Comparison of ENCODE assay signal across 35 cellular contexts in the genomic region with DNA sequence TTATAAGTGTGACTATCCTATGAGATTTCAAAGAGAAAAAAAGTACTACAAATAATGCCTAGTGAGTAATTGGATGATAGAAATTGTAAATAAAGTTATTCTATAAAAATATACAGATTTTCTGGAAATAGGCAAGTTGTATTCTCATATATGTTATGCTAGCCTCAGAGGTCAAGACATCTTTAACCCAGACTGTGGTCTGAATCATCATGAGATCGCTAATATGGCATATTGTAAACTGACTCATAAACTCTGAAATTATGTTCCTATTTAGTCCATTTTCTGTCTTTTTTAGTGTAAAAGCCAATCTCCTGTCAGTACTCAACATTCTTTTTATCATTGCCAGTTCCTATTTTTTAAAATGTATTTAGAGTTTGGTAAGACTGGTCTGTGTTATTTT. TPM values are rescaled to one million over a fixed set of nuclear protein-coding genes. Genes with fewer than 3 reads are reported as not detected.
A peak's percentile ranks its signal among the peaks of the same experiment; 100 is the strongest.
DNase-seq lines count a peak whose midpoint lies in the region; ATAC-seq, FAIRE-seq and TF ChIP-seq lines count a peak whose summit lies in the region.
"Had no signal": no experiment of that assay in that cellular context is flagged by ENCODE, and none has a peak within 500 bp of the region (broad histone marks: within the 10 kb centered on the region; RNA-seq: fewer than 3 reads in every experiment).

No MANE protein-coding gene starts in this region.

- peak; percentile 76 for FAIRE-seq in H54 (lab: Jason Lieb, UNC)
- FAIRE-seq: HTR-8/SVneo, keratinocyte had no signal

- H3K4me1 ChIP-seq in mesenchymal stem cell (ENCODE audit: control insufficient read depth, insufficient read depth, low read depth, low read length), result no peaks in the 10 kb centered on the region
- H3K4me1 ChIP-seq: adrenal gland, breast epithelium, Caco-2, colonic mucosa, uterus had no signal

- no peak overlapping the region for H3K27ac Mint-ChIP-seq in T-cell
- H3K27ac Mint-ChIP-seq: activated CD4-positive, alpha-beta T cell treated with anti-CD3 and anti-CD28 coated beads, Interleukin-2, amount 10 ng/mL, durations not matched to agents 24 days and 14 days; effector memory CD8-positive, alpha-beta T cell; GM23338; natural killer cell; stimulated activated naive CD8-positive, alpha-beta T cell treated with anti-CD3 and anti-CD28 coated beads, Interleukin-15, Interleukin-2, amounts not matched to agents 100 ng/mL and 50 ng/mL, for 24 hours had no signal

- H3K4me2 ChIP-seq in mesenchymal stem cell (ENCODE audit: low read length, poor library complexity, severe bottlenecking), result no peak overlapping the region
- H3K4me2 ChIP-seq: GM23338 had no signal

- no peak overlapping the region for H3K9ac ChIP-seq in mesenchymal stem cell (ENCODE audit: low read length)

- no peak overlapping the region for H2BK12ac ChIP-seq in mesenchymal stem cell (ENCODE audit: low read length in 2 of 2)

- peaks cover 4% of the 10 kb centered on the region for H3K36me3 Mint-ChIP-seq in T-cell
- H3K36me3 Mint-ChIP-seq: natural killer cell had no signal

- H2AK5ac ChIP-seq in mesenchymal stem cell (ENCODE audit: low read length, severe bottlenecking), result no peak overlapping the region

- POLR2A ChIA-PET in RWPE1 (lab: Yijun Ruan, JAX; ENCODE audit: low non-redundant PET) (no interaction called here), T-cell (lab: Charles Lee) (no interaction called here)

- no peak for DNase-seq in H54 (ENCODE audit: insufficient read length, low spot score)
- DNase-seq in RPMI7951 (ENCODE audit: low read depth), result peak; percentile 6
- peak; percentile 22 for DNase-seq in dermis blood vessel endothelial cell
- peak; percentile 27 for DNase-seq in mesenchymal stem cell
- DNase-seq in activated CD4-positive, alpha-beta T cell treated with anti-CD3 and anti-CD28 coated beads, Interleukin-2, amount 50 U/mL, for 1 hour, result no peak
- no peak for DNase-seq in RWPE1 (ENCODE audit: low spot score)
- no peak for DNase-seq in stimulated activated CD4-positive, alpha-beta T cell treated with anti-CD3 and anti-CD28 coated beads, Interleukin-12 subunit alpha, Interleukin-12 subunit beta, amount 100 ng/mL, for 4 hours
- DNase-seq in T-cell, result no peak
- DNase-seq: activated CD4-positive, alpha-beta T cell treated with anti-CD3 and anti-CD28 coated beads, Interleukin-2, amount 10 ng/mL, durations not matched to agents 24 days and 14 days; activated naive CD4-positive, alpha-beta T cell treated with Interleukin-2 at 50 U/mL for 16 hours; activated T-cell treated with anti-CD3 and anti-CD28 coated beads, Interleukin-2, amount 50 U/mL, for 48 hours; adrenal gland; Caco-2; colonic mucosa; DMS79 treated with DMSO at 0.1 percent for 48 hours; effector memory CD8-positive, alpha-beta T cell; glutamatergic neuron; KBM-7; natural killer cell; NCI-H1417 treated with DMSO at 0.1 percent for 48 hours; NCI-H2081 treated with DMSO at 0.1 percent for 48 hours; NCI-H345; NCI-H748 treated with DMSO at 0.1 percent for 48 hours; occipital lobe; T-helper 9 cell; uterus; WERI-Rb-1 had no signal

- no peak overlapping the region for H4K8ac ChIP-seq in mesenchymal stem cell (ENCODE audit: low read length)

- no peaks in the 10 kb centered on the region for H3K4me1 Mint-ChIP-seq in T-cell
- H3K4me1 Mint-ChIP-seq: activated CD4-positive, alpha-beta T cell treated with anti-CD3 and anti-CD28 coated beads, Interleukin-2, amount 10 ng/mL, durations not matched to agents 24 days and 14 days; natural killer cell had no signal

- no peak overlapping the region for H3K18ac ChIP-seq in mesenchymal stem cell (ENCODE audit: low read depth in 1 of 2, low read length in 2 of 2)

- no peak overlapping the region for H2AFZ ChIP-seq in mesenchymal stem cell (ENCODE audit: low read depth, low read length)
- H2AFZ ChIP-seq: GM23338 had no signal

- CTCF ChIA-PET in RWPE1 (lab: Yijun Ruan, JAX) (interaction anchor here (0.6 to 0.7 kb wide), 2 partner anchors 10 to 38 kb away, joined by 3 to 4 read pairs; no protein-coding TSS in a partner anchor), T-cell (lab: Charles Lee) (no interaction called here)

- no peak overlapping the region for H3K4me3 ChIP-seq in mesenchymal stem cell (ENCODE audit: insufficient read depth in 1 of 2, low read depth in 1 of 2, low read length in 2 of 2)
- H3K4me3 ChIP-seq: adrenal gland, breast epithelium, colonic mucosa, GM23338, uterus had no signal

- H2BK5ac ChIP-seq in mesenchymal stem cell (ENCODE audit: low read depth, low read length, poor library complexity, severe bottlenecking), result no peak overlapping the region

- H4K91ac ChIP-seq in mesenchymal stem cell (ENCODE audit: low read length), result no peak overlapping the region

- no peaks in the 10 kb centered on the region for H3K27me3 Mint-ChIP-seq in T-cell
- H3K27me3 Mint-ChIP-seq: effector memory CD8-positive, alpha-beta T cell; stimulated activated naive CD8-positive, alpha-beta T cell treated with anti-CD3 and anti-CD28 coated beads, Interleukin-15, Interleukin-2, amounts not matched to agents 100 ng/mL and 50 ng/mL, for 24 hours had no signal

- H2BK120ac ChIP-seq in mesenchymal stem cell (ENCODE audit: low read depth, low read length), result no peak overlapping the region

- no peak overlapping the region for H2BK15ac ChIP-seq in mesenchymal stem cell (ENCODE audit: low read depth, poor library complexity, severe bottlenecking)

- no peaks in the 10 kb centered on the region for H3K27me3 ChIP-seq in mesenchymal stem cell (ENCODE audit: control insufficient read depth in 1 of 2, insufficient read depth in 1 of 2, low read length in 2 of 2)
- H3K27me3 ChIP-seq: adrenal gland, breast epithelium, colonic mucosa, uterus had no signal

- H3K36me3 ChIP-seq in mesenchymal stem cell (ENCODE audit: control insufficient read depth in 1 of 2, insufficient read depth in 2 of 2, low read depth in 1 of 2, low read length in 2 of 2), result peaks cover 7 to 42% of the 10 kb centered on the region in 2 experiments
- H3K36me3 ChIP-seq: adrenal gland, breast epithelium, colonic mucosa, uterus, WERI-Rb-1 had no signal

- no peak for TF ChIP-seq POLR2A in H54 (IDR thresholded peaks at IDR 0.05; ENCODE audit: low read depth, low read length)

- H3K4me3 Mint-ChIP-seq in T-cell, result no peak overlapping the region
- H3K4me3 Mint-ChIP-seq: activated CD4-positive, alpha-beta T cell treated with anti-CD3 and anti-CD28 coated beads, Interleukin-2, amount 10 ng/mL, durations not matched to agents 24 days and 14 days; effector memory CD8-positive, alpha-beta T cell; GM23338; natural killer cell; stimulated activated naive CD8-positive, alpha-beta T cell treated with anti-CD3 and anti-CD28 coated beads, Interleukin-15, Interleukin-2, amounts not matched to agents 100 ng/mL and 50 ng/mL, for 24 hours had no signal

- no peak overlapping the region for H3K4ac ChIP-seq in mesenchymal stem cell (ENCODE audit: low read depth in 1 of 2, low read length in 2 of 2)

- peaks cover 3% of the 10 kb centered on the region for H3K79me1 ChIP-seq in mesenchymal stem cell (replicated peaks; ENCODE audit: low read length, poor library complexity, severe bottlenecking)

- no peak overlapping the region for H3K23ac ChIP-seq in mesenchymal stem cell (ENCODE audit: low read length in 2 of 2)

- no peak for TF ChIP-seq CTCF in RWPE1 (conservative IDR thresholded peaks at IDR 0.05; ENCODE audit: low read depth)

- no peaks in the 10 kb centered on the region for H3K9me3 ChIP-seq in mesenchymal stem cell (ENCODE audit: control insufficient read depth, low read length)
- H3K9me3 ChIP-seq: adrenal gland, breast epithelium, Caco-2, colonic mucosa, uterus had no signal

- H3K14ac ChIP-seq in mesenchymal stem cell (ENCODE audit: low read length in 2 of 2), result no peak overlapping the region

- no peaks in the 10 kb centered on the region for H3K9me3 Mint-ChIP-seq in T-cell
- H3K9me3 Mint-ChIP-seq: activated CD4-positive, alpha-beta T cell treated with anti-CD3 and anti-CD28 coated beads, Interleukin-2, amount 10 ng/mL, durations not matched to agents 24 days and 14 days; effector memory CD8-positive, alpha-beta T cell; GM23338; stimulated activated naive CD8-positive, alpha-beta T cell treated with anti-CD3 and anti-CD28 coated beads, Interleukin-15, Interleukin-2, amounts not matched to agents 100 ng/mL and 50 ng/mL, for 24 hours had no signal

- H3K27ac ChIP-seq in mesenchymal stem cell (ENCODE audit: low read length, poor library complexity, severe bottlenecking) (no peak overlapping the region), RWPE1 (no peak overlapping the region)
- H3K27ac ChIP-seq: adrenal gland, breast epithelium, C4-2B, colonic mucosa, uterus, WERI-Rb-1 had no signal

- ATAC-seq in T-cell (replicated peaks in 1 of 4), result no peak
- ATAC-seq: effector memory CD8-positive, alpha-beta T cell; esophagus mucosa; GM23338; natural killer cell; Right ventricle myocardium inferior had no signal

- no CpG with 5 or more reads among the region's 1 CpG for WGBS in mesenchymal stem cell

RNA-seq across cellular contexts. Expression of a gene that starts 14.2 kb away (rescaled TPM):
- 28.4 and 32.2 TPM in 2 replicates for total RNA-seq in RPMI7951 (2014; rRNA removed; shearing (Covaris generic))
- total RNA-seq in dermis blood vessel endothelial cell (88.2 and 100 TPM in 2 replicates), T-cell (under 1 TPM in 3 of 5 donors, not detected in 2; 0.20 to 0.88 (median 0.51) TPM)
- 548 TPM for polyA plus RNA-seq in mesenchymal stem cell (2013, experiment 1 of 2)
- polyA plus RNA-seq in mesenchymal stem cell (2013, experiment 2 of 2), result 550 TPM

Comparison
In these comparisons a context has a peak if more than half of its experiments do, and no peak if none do; other contexts are left out.
1. DNase-seq: peak in RPMI7951 (single experiment), dermis blood vessel endothelial cell (single experiment) and mesenchymal stem cell (single experiment); none in H54 (single experiment), activated CD4-positive, alpha-beta T cell treated with anti-CD3 and anti-CD28 coated beads, Interleukin-2, amount 50 U/mL, for 1 hour (single experiment), RWPE1 (single experiment), stimulated activated CD4-positive, alpha-beta T cell treated with anti-CD3 and anti-CD28 coated beads, Interleukin-12 subunit alpha, Interleukin-12 subunit beta, amount 100 ng/mL, for 4 hours (single experiment) and T-cell (0 of 34).
2. RNA of a gene that starts 14.2 kb away (total RNA-seq): 88.2 to 100 TPM in dermis blood vessel endothelial cell and 28.4 to 32.2 TPM in RPMI7951; 0.20 to 0.88 TPM in T-cell; every median in the first group is over 10 times any median in the second.